3 cellular contexts compared by ENCODE assay signal in the genomic region with DNA sequence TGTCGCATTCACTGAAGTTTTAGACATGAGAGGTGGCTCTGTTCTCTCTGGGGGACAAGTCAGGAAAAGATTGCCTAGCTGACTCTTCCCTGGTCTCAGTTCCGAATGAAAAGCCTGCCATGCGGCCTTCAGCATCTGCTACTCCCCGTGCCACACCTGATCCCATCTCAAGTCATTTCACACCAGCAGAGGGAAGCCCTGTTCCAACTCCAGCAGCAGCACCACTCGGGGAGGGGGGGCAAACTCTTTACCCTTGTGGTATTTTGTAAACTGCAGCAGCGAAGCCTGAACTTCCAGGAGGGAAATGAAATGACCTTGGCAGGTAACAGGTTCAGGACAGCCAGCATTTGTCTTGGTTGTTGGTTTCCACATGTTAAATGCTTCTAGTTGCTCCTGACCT.
A peak's percentile ranks its signal among the peaks of the same experiment; 100 is the strongest.
TF ChIP-seq lines count a peak whose summit lies in the region.

No MANE protein-coding gene starts in this region.

TF ChIP-seq in SK-N-SH, 30 proteins besides CTCF, POLR2A, EP300 and RAD21:
- TF ChIP-seq SMC3 (IDR thresholded peaks at IDR 0.05; ENCODE audit: low read depth, low read length) = peak; percentile 2; the same call in 1 of the 2 replicates
- no peak for TF ChIP-seq NRF1 (IDR thresholded peaks at IDR 0.05; ENCODE audit: low read depth, low read length)

TF ChIP-seq in SK-N-SH treated with all-trans-retinoic acid at 6 μM for 48 hours, 23 proteins besides CTCF, POLR2A, EP300 and RAD21:
- TF ChIP-seq RARB (CRISPR knock-in tag; IDR thresholded peaks at IDR 0.05) (no peak), ESRRG (CRISPR knock-in tag; IDR thresholded peaks at IDR 0.05) (no peak), ZNF70 (CRISPR knock-in tag; IDR thresholded peaks at IDR 0.05) (no peak), ZFP3 (CRISPR knock-in tag; IDR thresholded peaks at IDR 0.05) (no peak), TOX (CRISPR knock-in tag; IDR thresholded peaks at IDR 0.05; ENCODE audit: borderline replicate concordance) (no peak), SNAI2 (CRISPR knock-in tag; IDR thresholded peaks at IDR 0.05) (no peak), BACH2 (CRISPR knock-in tag; IDR thresholded peaks at IDR 0.05; ENCODE audit: borderline replicate concordance) (no peak), OSR1 (CRISPR knock-in tag; IDR thresholded peaks at IDR 0.05) (no peak), GLIS3 (CRISPR knock-in tag; IDR thresholded peaks at IDR 0.05) (no peak), ZNF565 (CRISPR knock-in tag; conservative IDR thresholded peaks at IDR 0.05; ENCODE audit: low read depth) (no peak), ZFP30 (CRISPR knock-in tag; IDR thresholded peaks at IDR 0.05) (no peak), ISL1 (CRISPR knock-in tag; IDR thresholded peaks at IDR 0.05) (no peak)
- TF ChIP-seq, protein P1, sequence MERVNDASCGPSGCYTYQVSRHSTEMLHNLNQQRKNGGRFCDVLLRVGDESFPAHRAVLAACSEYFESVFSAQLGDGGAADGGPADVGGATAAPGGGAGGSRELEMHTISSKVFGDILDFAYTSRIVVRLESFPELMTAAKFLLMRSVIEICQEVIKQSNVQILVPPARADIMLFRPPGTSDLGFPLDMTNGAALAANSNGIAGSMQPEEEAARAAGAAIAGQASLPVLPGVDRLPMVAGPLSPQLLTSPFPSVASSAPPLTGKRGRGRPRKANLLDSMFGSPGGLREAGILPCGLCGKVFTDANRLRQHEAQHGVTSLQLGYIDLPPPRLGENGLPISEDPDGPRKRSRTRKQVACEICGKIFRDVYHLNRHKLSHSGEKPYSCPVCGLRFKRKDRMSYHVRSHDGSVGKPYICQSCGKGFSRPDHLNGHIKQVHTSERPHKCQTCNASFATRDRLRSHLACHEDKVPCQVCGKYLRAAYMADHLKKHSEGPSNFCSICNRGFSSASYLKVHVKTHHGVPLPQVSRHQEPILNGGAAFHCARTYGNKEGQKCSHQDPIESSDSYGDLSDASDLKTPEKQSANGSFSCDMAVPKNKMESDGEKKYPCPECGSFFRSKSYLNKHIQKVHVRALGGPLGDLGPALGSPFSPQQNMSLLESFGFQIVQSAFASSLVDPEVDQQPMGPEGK (CRISPR knock-in tag; IDR thresholded peaks at IDR 0.05; ENCODE audit: borderline replicate concordance) = no peak
- TF ChIP-seq, protein P2, sequence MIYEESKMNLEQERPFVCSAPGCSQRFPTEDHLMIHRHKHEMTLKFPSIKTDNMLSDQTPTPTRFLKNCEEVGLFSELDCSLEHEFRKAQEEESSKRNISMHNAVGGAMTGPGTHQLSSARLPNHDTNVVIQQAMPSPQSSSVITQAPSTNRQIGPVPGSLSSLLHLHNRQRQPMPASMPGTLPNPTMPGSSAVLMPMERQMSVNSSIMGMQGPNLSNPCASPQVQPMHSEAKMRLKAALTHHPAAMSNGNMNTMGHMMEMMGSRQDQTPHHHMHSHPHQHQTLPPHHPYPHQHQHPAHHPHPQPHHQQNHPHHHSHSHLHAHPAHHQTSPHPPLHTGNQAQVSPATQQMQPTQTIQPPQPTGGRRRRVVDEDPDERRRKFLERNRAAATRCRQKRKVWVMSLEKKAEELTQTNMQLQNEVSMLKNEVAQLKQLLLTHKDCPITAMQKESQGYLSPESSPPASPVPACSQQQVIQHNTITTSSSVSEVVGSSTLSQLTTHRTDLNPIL (CRISPR knock-in tag; IDR thresholded peaks at IDR 0.05; ENCODE audit: low read depth) = no peak

TF ChIP-seq in K562, 482 proteins besides CTCF, POLR2A, EP300 and RAD21:
- TF ChIP-seq HCFC1 (IDR thresholded peaks at IDR 0.05; ENCODE audit: low read depth, low read length) (no peak), EWSR1 (IDR thresholded peaks at IDR 0.05; ENCODE audit: borderline replicate concordance, low read depth, partially characterized antibody) (no peak), BRD9 (IDR thresholded peaks at IDR 0.05; ENCODE audit: low read depth, partially characterized antibody) (no peak), ZBTB49 (CRISPR knock-in tag; IDR thresholded peaks at IDR 0.05; ENCODE audit: borderline replicate concordance) (no peak), ELK1 (CRISPR knock-in tag; IDR thresholded peaks at IDR 0.05) (no peak), HNRNPLL (IDR thresholded peaks at IDR 0.05; ENCODE audit: low read depth, low read length, poor library complexity, severe bottlenecking) (peak; percentile 21)
- TF ChIP-seq, protein P3, sequence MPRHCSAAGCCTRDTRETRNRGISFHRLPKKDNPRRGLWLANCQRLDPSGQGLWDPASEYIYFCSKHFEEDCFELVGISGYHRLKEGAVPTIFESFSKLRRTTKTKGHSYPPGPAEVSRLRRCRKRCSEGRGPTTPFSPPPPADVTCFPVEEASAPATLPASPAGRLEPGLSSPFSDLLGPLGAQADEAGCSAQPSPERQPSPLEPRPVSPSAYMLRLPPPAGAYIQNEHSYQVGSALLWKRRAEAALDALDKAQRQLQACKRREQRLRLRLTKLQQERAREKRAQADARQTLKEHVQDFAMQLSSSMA (CRISPR knock-in tag; IDR thresholded peaks at IDR 0.05) = no peak
